ENCODE assay signal across 18 cellular contexts in genomic region chr19:44738161-44738535, GRCh38. TPM values are rescaled to one million over a fixed set of nuclear protein-coding genes. Genes with fewer than 3 reads are reported as not detected.
"Had no signal": no experiment of that assay in that cellular context is flagged by ENCODE, and none has a peak within 500 bp of the region (broad histone marks: within the 10 kb centered on the region; RNA-seq: fewer than 3 reads in every experiment).

No MANE protein-coding gene starts in this region.

- DNase-seq: activated B cell treated with CpG ODN at 0.5 μM for 24 hours; activated CD4-positive, alpha-beta T cell treated with anti-CD3 and anti-CD28 coated beads for 48 hours; activated CD8-positive, alpha-beta memory T cell treated with anti-CD3 and anti-CD28 coated beads, Interleukin-2, amount 50 U/mL, for 48 hours; activated gamma-delta T cell treated with Interleukin-2 at 50 U/mL for 16 hours; activated T-cell treated with anti-CD3 and anti-CD28 coated beads, Interleukin-2, amount 50 U/mL, for 72 hours; caudate nucleus; left ventricle myocardium inferior; occipital lobe; T-helper 2 cell had no signal

- H3K9me3 Mint-ChIP-seq: activated B cell treated with CpG ODN at 0.5 μM for 24 hours; activated T-cell treated with anti-CD3 and anti-CD28 coated beads, Interleukin-2, amount 50 U/mL, for 72 hours; memory B cell; nephron; stimulated activated effector memory CD8-positive, alpha-beta T cell treated with anti-CD3 and anti-CD28 coated beads, Interleukin-12 subunit alpha, Interleukin-12 subunit beta, amount 100 ng/mL, for 72 hours had no signal

- H3K4me3 Mint-ChIP-seq: activated B cell treated with CpG ODN at 0.5 μM for 24 hours; activated T-cell treated with anti-CD3 and anti-CD28 coated beads, Interleukin-2, amount 50 U/mL, for 72 hours; memory B cell; nephron; stimulated activated effector memory CD8-positive, alpha-beta T cell treated with anti-CD3 and anti-CD28 coated beads, Interleukin-12 subunit alpha, Interleukin-12 subunit beta, amount 100 ng/mL, for 72 hours had no signal

- H3K27ac Mint-ChIP-seq: activated B cell treated with CpG ODN at 0.5 μM for 24 hours; activated T-cell treated with anti-CD3 and anti-CD28 coated beads, Interleukin-2, amount 50 U/mL, for 72 hours had no signal

- H3K36me3 Mint-ChIP-seq: memory B cell had no signal

- H3K9me3 ChIP-seq: left ventricle myocardium inferior, tibial nerve, vagina had no signal

- FAIRE-seq: colon, endometrium had no signal

- H3K27ac ChIP-seq: left ventricle myocardium inferior, tibial nerve had no signal

- ATAC-seq: activated T-cell treated with anti-CD3 and anti-CD28 coated beads, Interleukin-2, amount 50 U/mL, for 72 hours; esophagus mucosa; stimulated activated effector memory CD8-positive, alpha-beta T cell treated with anti-CD3 and anti-CD28 coated beads, Interleukin-12 subunit alpha, Interleukin-12 subunit beta, amount 100 ng/mL, for 72 hours had no signal

- H3K4me3 ChIP-seq: left ventricle myocardium inferior, tibial nerve, vagina had no signal

- H3K36me3 ChIP-seq: left ventricle myocardium inferior, tibial nerve, vagina had no signal

- H3K27me3 Mint-ChIP-seq: activated B cell treated with CpG ODN at 0.5 μM for 24 hours had no signal

- H3K27me3 ChIP-seq: tibial nerve, vagina had no signal

RNA-seq across cellular contexts. Expression of gene BCL3, which starts 10.4 kb away (rescaled TPM):
- total RNA-seq: occipital lobe had no signal

RNA-seq across cellular contexts. Expression of gene CEACAM16, which starts 39.2 kb away (rescaled TPM):
- total RNA-seq: activated B cell treated with CpG ODN at 0.5 μM for 24 hours; activated T-cell treated with anti-CD3 and anti-CD28 coated beads, Interleukin-2, amount 50 U/mL, for 72 hours; esophagus mucosa; kidney epithelial cell; left ventricle myocardium inferior; occipital lobe; tibial nerve; vagina had no signal

RNA-seq across cellular contexts. Expression of gene CBLC, which starts 39.5 kb away (rescaled TPM):
- total RNA-seq: activated B cell treated with CpG ODN at 0.5 μM for 24 hours; activated T-cell treated with anti-CD3 and anti-CD28 coated beads, Interleukin-2, amount 50 U/mL, for 72 hours; left ventricle myocardium inferior; occipital lobe; tibial nerve had no signal
